In the genomic region with DNA sequence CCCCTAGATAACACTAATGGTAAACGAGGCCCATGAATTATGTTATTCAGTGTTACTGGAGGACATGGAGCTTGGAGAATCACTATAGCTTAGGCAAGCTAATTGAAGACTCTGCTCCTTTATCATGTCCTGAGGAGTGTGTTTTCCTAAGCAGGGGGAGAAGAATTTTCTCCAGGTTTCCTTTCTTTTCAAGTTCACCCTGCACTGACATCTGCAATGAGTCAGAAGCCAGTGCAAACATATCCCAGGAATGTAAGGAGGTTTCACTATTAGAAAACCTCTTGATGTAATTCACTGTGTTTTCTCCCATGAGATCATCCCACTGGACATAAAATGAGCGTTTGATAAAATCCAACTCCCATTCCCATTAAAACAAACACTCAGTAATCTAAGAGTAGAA, we compare ENCODE assay signal across 22 cellular contexts.
A peak's percentile ranks its signal among the peaks of the same experiment; 100 is the strongest.
DNase-seq lines count a peak whose midpoint lies in the region; ATAC-seq and TF ChIP-seq lines count a peak whose summit lies in the region.
"Had no signal": no experiment of that assay in that cellular context is flagged by ENCODE, and none has a peak within 500 bp of the region (broad histone marks: within the 10 kb centered on the region; RNA-seq: fewer than 3 reads in every experiment).

No MANE protein-coding gene starts in this region.

- no peaks in the 10 kb centered on the region for H3K4me1 ChIP-seq in tibial nerve
- H3K4me1 ChIP-seq in endodermal cell (ENCODE audit: control insufficient read depth, insufficient read depth, low read length): no peaks in the 10 kb centered on the region
- H3K4me1 ChIP-seq: ascending aorta, gastroesophageal sphincter, Peyer's patch had no signal

- 47 to 50% methylated on average over 2 of the region's 2 CpGs for WGBS in tibial nerve, 2 donors
- 75% methylated on average over 2 of the region's 2 CpGs; no CpG with 5 or more reads in 1 of the 2 experiments for WGBS in endodermal cell (ENCODE audit: insufficient coverage in 1 of 2, insufficient read length in 1 of 2), 2 experiments

- no peak for TF ChIP-seq CTCF in RWPE1 (conservative IDR thresholded peaks at IDR 0.05; ENCODE audit: low read depth)
- TF ChIP-seq CTCF in fibroblast of mammary gland (conservative IDR thresholded peaks at IDR 0.05; ENCODE audit: control insufficient read depth, insufficient read depth, low read depth, low read length): no peak
- no peak for TF ChIP-seq CTCF in omental fat pad (IDR thresholded peaks at IDR 0.05)
- no peak for TF ChIP-seq CTCF in tibial nerve (IDR thresholded peaks at IDR 0.05)
- TF ChIP-seq CTCF in endodermal cell (conservative IDR thresholded peaks at IDR 0.05): no peak

- H3K9ac ChIP-seq in endodermal cell (ENCODE audit: extremely low read depth, low read length, poor library complexity, severe bottlenecking): no peak overlapping the region

- peak; percentile 3 for DNase-seq in EH (ENCODE audit: low read depth)
- DNase-seq in RWPE1 (ENCODE audit: low spot score): peak; percentile 60
- DNase-seq in fibroblast of mammary gland (ENCODE audit: low read depth): peak; percentile 46
- no peak for DNase-seq in omental fat pad (ENCODE audit: low spot score)
- no peak for DNase-seq in activated CD4-positive, alpha-beta T cell treated with anti-CD3 and anti-CD28 coated beads, Interleukin-2, amount 50 U/mL, for 48 hours
- DNase-seq in tibial nerve (ENCODE audit: low spot score in 2 of 2): no peak
- DNase-seq in endodermal cell: no peak
- no peak for DNase-seq in NCI-H345 (lab: John Stamatoyannopoulos, UW)
- DNase-seq: activated CD4-positive, CD25-positive, alpha-beta regulatory T cell treated with anti-CD3 and anti-CD28 coated beads, Interleukin-2, amount 50 U/mL, for 72 hours; activated naive CD4-positive, alpha-beta T cell treated with anti-CD3 and anti-CD28 coated beads, Interleukin-2, amount 10 ng/mL, durations not matched to agents 7 days and 5 days; activated T-cell treated with anti-CD3 and anti-CD28 coated beads, Interleukin-2, amount 50 U/mL, for 4 hours; NCI-H1105; NCI-H2081 treated with DMSO at 0.1 percent for 48 hours; NK-92 treated with Interleukin-12 subunit alpha and Interleukin-12 subunit beta, amount 100 ng/mL, for 24 hours; Peyer's patch; posterior cingulate gyrus; stimulated activated CD4-positive, alpha-beta T cell treated with anti-CD3 and anti-CD28 coated beads, Interleukin-2, amount 100 ng/mL, for 24 hours; stimulated activated naive CD4-positive, alpha-beta T cell treated with Interleukin-2 at 50 U/mL for 16 hours; T-helper 9 cell had no signal

- H3K4me1 Mint-ChIP-seq in endodermal cell: peaks cover 8% of the 10 kb centered on the region
- H3K4me1 Mint-ChIP-seq: activated naive CD4-positive, alpha-beta T cell treated with anti-CD3 and anti-CD28 coated beads, Interleukin-2, amount 10 ng/mL, durations not matched to agents 7 days and 5 days had no signal

- no peak for TF ChIP-seq EP300 in tibial nerve (IDR thresholded peaks at IDR 0.05)

- ATAC-seq in omental fat pad (ENCODE audit: low FRiP score): peak; percentile 66
- ATAC-seq: activated T-cell treated with anti-CD3 and anti-CD28 coated beads, Interleukin-2, amount 50 U/mL, for 4 hours; gastroesophageal sphincter; SK-N-SH treated with all-trans-retinoic acid at 6 μM for 48 hours had no signal

- H3K9me3 ChIP-seq in tibial nerve: peaks cover 0 to 8% (median 0%) of the 10 kb centered on the region in 4 donors
- H3K9me3 ChIP-seq in endodermal cell (ENCODE audit: control insufficient read depth, low read length): no peaks in the 10 kb centered on the region
- H3K9me3 ChIP-seq: ascending aorta, gastroesophageal sphincter, Peyer's patch had no signal

- H3K4me3 ChIP-seq in fibroblast of mammary gland (ENCODE audit: control insufficient read depth, low read depth, low read length) (no peak overlapping the region), tibial nerve (no peak overlapping the region), endodermal cell (ENCODE audit: low read length) (no peak overlapping the region)
- H3K4me3 ChIP-seq: ascending aorta, gastroesophageal sphincter, Peyer's patch had no signal

- CTCF ChIA-PET in RWPE1 (lab: Yijun Ruan, JAX): no interaction called here

- TF ChIP-seq POLR2A in tibial nerve (IDR thresholded peaks at IDR 0.05): no peak

- H3K27ac ChIP-seq in RWPE1 (no peak overlapping the region), tibial nerve (no peak overlapping the region), endodermal cell (ENCODE audit: low read depth, low read length) (no peak overlapping the region)
- H3K27ac ChIP-seq: ascending aorta, gastroesophageal sphincter, Peyer's patch had no signal

- H3K36me3 ChIP-seq in tibial nerve: no peaks in the 10 kb centered on the region
- H3K36me3 ChIP-seq in endodermal cell (ENCODE audit: control insufficient read depth, insufficient read depth, low read length): no peaks in the 10 kb centered on the region
- H3K36me3 ChIP-seq: ascending aorta, gastroesophageal sphincter, Peyer's patch had no signal

- peaks cover 15% of the 10 kb centered on the region for H3K27me3 Mint-ChIP-seq in endodermal cell (ENCODE audit: insufficient read depth)
- H3K27me3 Mint-ChIP-seq: activated naive CD4-positive, alpha-beta T cell treated with anti-CD3 and anti-CD28 coated beads, Interleukin-2, amount 10 ng/mL, durations not matched to agents 7 days and 5 days had no signal

- H3K27ac Mint-ChIP-seq in endodermal cell: no peak overlapping the region
- H3K27ac Mint-ChIP-seq: activated naive CD4-positive, alpha-beta T cell treated with anti-CD3 and anti-CD28 coated beads, Interleukin-2, amount 10 ng/mL, durations not matched to agents 7 days and 5 days had no signal

- POLR2A ChIA-PET in RWPE1 (lab: Yijun Ruan, JAX; ENCODE audit: low non-redundant PET): no interaction called here

- peaks cover 4% of the 10 kb centered on the region for H3K9me3 Mint-ChIP-seq in endodermal cell
- H3K9me3 Mint-ChIP-seq: activated naive CD4-positive, alpha-beta T cell treated with anti-CD3 and anti-CD28 coated beads, Interleukin-2, amount 10 ng/mL, durations not matched to agents 7 days and 5 days; activated T-cell treated with anti-CD3 and anti-CD28 coated beads, Interleukin-2, amount 50 U/mL, for 4 hours had no signal

- H3K4me3 Mint-ChIP-seq in endodermal cell: no peak overlapping the region
- H3K4me3 Mint-ChIP-seq: activated naive CD4-positive, alpha-beta T cell treated with anti-CD3 and anti-CD28 coated beads, Interleukin-2, amount 10 ng/mL, durations not matched to agents 7 days and 5 days; activated T-cell treated with anti-CD3 and anti-CD28 coated beads, Interleukin-2, amount 50 U/mL, for 4 hours had no signal

- H3K27me3 ChIP-seq in tibial nerve: no peaks in the 10 kb centered on the region
- H3K27me3 ChIP-seq in endodermal cell (ENCODE audit: control insufficient read depth, insufficient read depth, low read length, poor library complexity, severe bottlenecking): no peaks in the 10 kb centered on the region
- H3K27me3 ChIP-seq: ascending aorta, gastroesophageal sphincter, Peyer's patch had no signal

- no peaks in the 10 kb centered on the region for H3K36me3 Mint-ChIP-seq in endodermal cell (ENCODE audit: low read depth)
- H3K36me3 Mint-ChIP-seq: activated naive CD4-positive, alpha-beta T cell treated with anti-CD3 and anti-CD28 coated beads, Interleukin-2, amount 10 ng/mL, durations not matched to agents 7 days and 5 days had no signal

Comparison
In these comparisons a context has a peak if more than half of its experiments do, and no peak if none do; other contexts are left out.
1. DNase-seq: peak in EH (single experiment), RWPE1 (single experiment) and fibroblast of mammary gland (single experiment); none in omental fat pad (single experiment), activated CD4-positive, alpha-beta T cell treated with anti-CD3 and anti-CD28 coated beads, Interleukin-2, amount 50 U/mL, for 48 hours (0 of 2), tibial nerve (0 of 2), endodermal cell (single experiment) and NCI-H345 (single experiment).